Comparison of ENCODE assay signal across 8 cellular contexts in the genomic region with DNA sequence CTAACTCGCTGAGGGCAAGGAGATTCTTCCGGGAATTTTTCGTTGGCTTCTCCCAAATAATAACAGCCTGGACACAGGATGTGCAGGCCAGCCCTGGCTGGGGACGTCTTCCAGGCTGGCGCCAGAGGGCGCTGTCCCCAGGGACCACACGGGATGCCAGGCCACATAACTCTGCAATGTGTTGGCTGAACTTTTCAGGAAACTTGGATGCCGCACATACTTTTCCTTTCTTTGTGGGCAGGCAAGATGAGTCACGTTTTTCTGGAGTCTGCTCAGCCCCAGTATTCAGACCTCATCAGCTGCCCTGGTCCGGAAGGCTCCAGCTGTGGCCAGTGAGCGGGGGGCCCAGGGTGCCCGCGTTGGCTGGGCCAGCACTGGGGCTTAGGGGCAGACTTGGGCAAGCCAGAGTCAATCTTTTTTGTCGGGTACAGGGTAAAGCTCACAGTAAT.
DNase-seq lines count a peak whose midpoint lies in the region; ATAC-seq and TF ChIP-seq lines count a peak whose summit lies in the region.

No MANE protein-coding gene starts in this region.

- H3K4me3 ChIP-seq in SK-N-SH (ENCODE audit: low read depth in 2 of 2, low read length in 1 of 2) (no peak overlapping the region; a peak in 1 of 4 replicates), fibroblast of pulmonary artery (replicated peaks; ENCODE audit: low read depth, low read length) (no peak overlapping the region)

- H3K4me1 ChIP-seq in SK-N-SH (ENCODE audit: control insufficient read depth in 1 of 2, insufficient read depth in 2 of 2, low read depth in 1 of 2, low read length in 1 of 2), result peaks cover 0 to 20% of the 10 kb centered on the region in 2 experiments; a peak in 3 of 4 replicates

- no peaks in the 10 kb centered on the region for H3K9me3 ChIP-seq in SK-N-SH

- H3K27ac ChIP-seq in SK-N-SH (ENCODE audit: low read depth in 2 of 2, low read length in 1 of 2), result peak overlapping the region; percentile 44 to 61; a peak in 3 of 4 replicates

- no peaks in the 10 kb centered on the region for H4K20me1 ChIP-seq in SK-N-SH (ENCODE audit: insufficient read depth)

- DNase-seq in NCI-H2196 (lab: John Stamatoyannopoulos, UW; ENCODE audit: unreplicated experiment), result peak; percentile 34
- DNase-seq in NCI-H2196 treated with DMSO at 0.1 percent for 48 hours (lab: John Stamatoyannopoulos, UW; ENCODE audit: unreplicated experiment), result no peak
- peak; percentile 85 for DNase-seq in SK-N-SH
- DNase-seq in fibroblast of pulmonary artery (ENCODE audit: low read depth), result peak; percentile 99

- WGBS in SK-N-SH (ENCODE audit: low lambda C conversion rate), result 21% methylated on average over 13 of the region's 14 CpGs

- H3K79me2 ChIP-seq in SK-N-SH (ENCODE audit: insufficient read depth), result no peaks in the 10 kb centered on the region

- H3K9ac ChIP-seq in SK-N-SH, result no peak overlapping the region

- no peaks in the 10 kb centered on the region for H3K9me2 ChIP-seq in SK-N-SH

- POLR2A ChIA-PET in SK-N-SH (lab: Yijun Ruan, JAX), result no interaction called here

- H3K9me3 Mint-ChIP-seq in nephron, result no peaks in the 10 kb centered on the region

- CTCF ChIA-PET in SK-N-SH (lab: Yijun Ruan, JAX), result interaction anchor here (0.8 to 22.2 kb wide), 15 partner anchors 8 to 400 kb away, joined by 3 to 333 read pairs (median 4); no protein-coding TSS in a partner anchor

- no peaks in the 10 kb centered on the region for H3K36me3 ChIP-seq in SK-N-SH (replicated peaks in 1 of 2; ENCODE audit: control insufficient read depth in 1 of 2, insufficient read depth in 2 of 2, low read length in 1 of 2)

- no peak overlapping the region; the same call in 1 of the 2 replicates for H3K4me2 ChIP-seq in SK-N-SH

- no peaks in the 10 kb centered on the region for H3K36me3 Mint-ChIP-seq in nephron (ENCODE audit: low read depth)

- peaks cover 38% of the 10 kb centered on the region for H3K27me3 Mint-ChIP-seq in nephron (ENCODE audit: low read depth)

- H3F3A ChIP-seq in SK-N-SH (replicated peaks; ENCODE audit: insufficient read depth), result no peaks in the 10 kb centered on the region

- TF ChIP-seq RAD21 in SK-N-SH (IDR thresholded peaks at IDR 0.05; ENCODE audit: low read length), result peak; percentile 56

- TF ChIP-seq CTCF in SK-N-SH (IDR thresholded peaks at IDR 0.05) (peak; percentile 100), fibroblast of pulmonary artery (IDR thresholded peaks at IDR 0.05; ENCODE audit: low read length, missing control alignments) (no peak), nephron (IDR thresholded peaks at IDR 0.05; ENCODE audit: unreplicated experiment in 3 of 3) (peak; percentile 70 to 84 (median 83))

- no peak overlapping the region for H3K4me3 Mint-ChIP-seq in nephron

- peaks cover 45% of the 10 kb centered on the region for H3K4me1 Mint-ChIP-seq in nephron

- H3K27me3 ChIP-seq in SK-N-SH (ENCODE audit: insufficient read depth), result no peaks in the 10 kb centered on the region

- ATAC-seq in HG02885 (IDR thresholded peaks at IDR 0.05; ENCODE audit: poor library complexity, unreplicated experiment) (peak; percentile 55), GM21423 (IDR thresholded peaks at IDR 0.05; ENCODE audit: unreplicated experiment) (no peak), HG03520 (IDR thresholded peaks at IDR 0.05; ENCODE audit: unreplicated experiment) (no peak)

- peak overlapping the region in 2 of 3 experiments; percentile 42 to 79 for H3K27ac Mint-ChIP-seq in nephron

- H2AFZ ChIP-seq in SK-N-SH (ENCODE audit: low read depth), result peak overlapping the region; percentile 90; the same call in 1 of the 2 replicates

- TF ChIP-seq EP300 in SK-N-SH (IDR thresholded peaks at IDR 0.05; ENCODE audit: borderline replicate concordance in 1 of 2, low read depth in 1 of 2, low read length in 1 of 2), result peak; percentile 26 to 98; a peak in 3 of 4 replicates

TF ChIP-seq in SK-N-SH, 30 proteins besides CTCF, POLR2A, EP300 and RAD21 (continues in another document):
- peak; percentile 90; the same call in 1 of the 2 replicates for TF ChIP-seq SIN3A (IDR thresholded peaks at IDR 0.05; ENCODE audit: borderline replicate concordance, low read depth, low read length)
- TF ChIP-seq FOXM1 (IDR thresholded peaks at IDR 0.05; ENCODE audit: low read depth), result 0 out of 2 replicates have a peak, but pooled peaks have one; percentile 80
- peak; percentile 100 for TF ChIP-seq TEAD4 (IDR thresholded peaks at IDR 0.05; ENCODE audit: borderline replicate concordance, insufficient read depth)
- TF ChIP-seq YY1 (IDR thresholded peaks at IDR 0.05; ENCODE audit: low read depth), result 0 out of 2 replicates have a peak, but pooled peaks have one; percentile 53
- peak; percentile 98 for TF ChIP-seq TCF12 (IDR thresholded peaks at IDR 0.05)
- peak; percentile 69 for TF ChIP-seq RCOR1 (IDR thresholded peaks at IDR 0.05; ENCODE audit: low read length)
- TF ChIP-seq JUND (IDR thresholded peaks at IDR 0.05), result peak; percentile 100
- TF ChIP-seq, protein P1, sequence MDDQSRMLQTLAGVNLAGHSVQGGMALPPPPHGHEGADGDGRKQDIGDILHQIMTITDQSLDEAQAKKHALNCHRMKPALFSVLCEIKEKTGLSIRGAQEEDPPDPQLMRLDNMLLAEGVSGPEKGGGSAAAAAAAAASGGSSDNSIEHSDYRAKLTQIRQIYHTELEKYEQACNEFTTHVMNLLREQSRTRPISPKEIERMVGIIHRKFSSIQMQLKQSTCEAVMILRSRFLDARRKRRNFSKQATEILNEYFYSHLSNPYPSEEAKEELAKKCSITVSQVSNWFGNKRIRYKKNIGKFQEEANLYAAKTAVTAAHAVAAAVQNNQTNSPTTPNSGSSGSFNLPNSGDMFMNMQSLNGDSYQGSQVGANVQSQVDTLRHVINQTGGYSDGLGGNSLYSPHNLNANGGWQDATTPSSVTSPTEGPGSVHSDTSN (IDR thresholded peaks at IDR 0.05), result peak; percentile 88
- no peak for TF ChIP-seq EZH2phosphoT487 (IDR thresholded peaks at IDR 0.05; ENCODE audit: borderline replicate concordance, low read depth)
- TF ChIP-seq MXI1 (IDR thresholded peaks at IDR 0.05; ENCODE audit: low read depth, low read length), result no peak
- TF ChIP-seq, protein P2, sequence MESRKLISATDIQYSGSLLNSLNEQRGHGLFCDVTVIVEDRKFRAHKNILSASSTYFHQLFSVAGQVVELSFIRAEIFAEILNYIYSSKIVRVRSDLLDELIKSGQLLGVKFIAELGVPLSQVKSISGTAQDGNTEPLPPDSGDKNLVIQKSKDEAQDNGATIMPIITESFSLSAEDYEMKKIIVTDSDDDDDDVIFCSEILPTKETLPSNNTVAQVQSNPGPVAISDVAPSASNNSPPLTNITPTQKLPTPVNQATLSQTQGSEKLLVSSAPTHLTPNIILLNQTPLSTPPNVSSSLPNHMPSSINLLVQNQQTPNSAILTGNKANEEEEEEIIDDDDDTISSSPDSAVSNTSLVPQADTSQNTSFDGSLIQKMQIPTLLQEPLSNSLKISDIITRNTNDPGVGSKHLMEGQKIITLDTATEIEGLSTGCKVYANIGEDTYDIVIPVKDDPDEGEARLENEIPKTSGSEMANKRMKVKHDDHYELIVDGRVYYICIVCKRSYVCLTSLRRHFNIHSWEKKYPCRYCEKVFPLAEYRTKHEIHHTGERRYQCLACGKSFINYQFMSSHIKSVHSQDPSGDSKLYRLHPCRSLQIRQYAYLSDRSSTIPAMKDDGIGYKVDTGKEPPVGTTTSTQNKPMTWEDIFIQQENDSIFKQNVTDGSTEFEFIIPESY (IDR thresholded peaks at IDR 0.05; ENCODE audit: borderline replicate concordance, low read depth), result peak; percentile 93
- no peak for TF ChIP-seq NRF1 (IDR thresholded peaks at IDR 0.05; ENCODE audit: low read depth, low read length)
- no peak for TF ChIP-seq IRF3 (IDR thresholded peaks at IDR 0.05; ENCODE audit: low read depth, low read length)
- TF ChIP-seq NFIC (IDR thresholded peaks at IDR 0.05; ENCODE audit: borderline replicate concordance), result peak; percentile 98
- TF ChIP-seq POLR2AphosphoS5 (IDR thresholded peaks at IDR 0.05; ENCODE audit: low read depth, low read length), result peak; percentile 97
- TF ChIP-seq REST (IDR thresholded peaks at IDR 0.05; ENCODE audit: low read depth, low read length), result peak; percentile 82
- TF ChIP-seq RXRA (IDR thresholded peaks at IDR 0.05; ENCODE audit: borderline replicate concordance, low read depth), result peak; percentile 99
- no peak for TF ChIP-seq GATA2 (CRISPR knock-in tag; IDR thresholded peaks at IDR 0.05)
